In the genomic region with DNA sequence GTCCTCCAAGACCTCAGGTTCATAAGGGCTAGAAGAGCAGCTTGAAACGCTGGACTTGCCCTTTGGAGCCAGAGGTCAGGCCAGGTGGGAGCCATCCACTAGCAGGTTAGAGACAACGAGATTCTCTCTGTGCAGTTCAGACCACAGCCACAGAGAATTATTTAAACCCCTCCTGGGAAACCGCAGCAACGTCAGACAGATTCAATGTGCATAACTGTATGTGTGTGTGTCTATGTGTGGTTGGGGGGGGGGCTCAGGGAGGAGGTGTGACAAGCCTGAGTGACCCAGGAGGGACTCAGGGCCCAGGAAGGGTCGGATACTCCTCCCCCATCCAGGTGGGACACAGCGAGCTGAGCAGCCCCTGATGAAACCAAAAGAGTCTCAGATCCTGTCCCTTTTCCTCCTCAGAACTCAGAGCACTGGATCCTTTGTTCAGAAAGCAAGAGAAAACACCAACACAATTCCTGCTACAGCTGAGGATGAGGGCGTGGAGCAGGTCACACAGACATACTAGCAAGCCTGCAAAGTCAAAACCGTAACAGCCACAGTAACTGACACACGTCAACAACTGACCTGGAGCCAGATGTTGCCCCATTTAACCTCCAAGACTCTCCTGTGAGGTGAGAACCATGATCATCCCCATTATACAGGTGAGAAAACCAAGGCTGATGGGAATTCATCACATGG, we compare ENCODE assay signal across 1 cellular context.
TF ChIP-seq lines count a peak whose summit lies in the region.

No MANE protein-coding gene starts in this region.

TF ChIP-seq in GM12878, 131 proteins besides CTCF, POLR2A, EP300 and RAD21 (continues in another document):
- TF ChIP-seq SUPT20H (IDR thresholded peaks at IDR 0.05; ENCODE audit: borderline replicate concordance, control insufficient read depth, low read depth, low read length), result no peak
- no peak for TF ChIP-seq SIN3A (IDR thresholded peaks at IDR 0.05; ENCODE audit: low read depth, low read length)
- TF ChIP-seq ATF7 (IDR thresholded peaks at IDR 0.05; ENCODE audit: low read depth), result peak; percentile 45; the same call in 1 of the 2 replicates
- TF ChIP-seq ZNF207 (IDR thresholded peaks at IDR 0.05; ENCODE audit: borderline replicate concordance), result no peak
- TF ChIP-seq LARP7 (IDR thresholded peaks at IDR 0.05), result no peak
- TF ChIP-seq PAX5 (IDR thresholded peaks at IDR 0.05; ENCODE audit: borderline replicate concordance, low read depth, low read length), result peak; percentile 91
- TF ChIP-seq IRF4 (IDR thresholded peaks at IDR 0.05; ENCODE audit: low read depth, low read length), result peak; percentile 47; the same call in 1 of the 2 replicates
- TF ChIP-seq JUNB (IDR thresholded peaks at IDR 0.05), result peak; percentile 9; the same call in 1 of the 2 replicates
- TF ChIP-seq, protein P1, sequence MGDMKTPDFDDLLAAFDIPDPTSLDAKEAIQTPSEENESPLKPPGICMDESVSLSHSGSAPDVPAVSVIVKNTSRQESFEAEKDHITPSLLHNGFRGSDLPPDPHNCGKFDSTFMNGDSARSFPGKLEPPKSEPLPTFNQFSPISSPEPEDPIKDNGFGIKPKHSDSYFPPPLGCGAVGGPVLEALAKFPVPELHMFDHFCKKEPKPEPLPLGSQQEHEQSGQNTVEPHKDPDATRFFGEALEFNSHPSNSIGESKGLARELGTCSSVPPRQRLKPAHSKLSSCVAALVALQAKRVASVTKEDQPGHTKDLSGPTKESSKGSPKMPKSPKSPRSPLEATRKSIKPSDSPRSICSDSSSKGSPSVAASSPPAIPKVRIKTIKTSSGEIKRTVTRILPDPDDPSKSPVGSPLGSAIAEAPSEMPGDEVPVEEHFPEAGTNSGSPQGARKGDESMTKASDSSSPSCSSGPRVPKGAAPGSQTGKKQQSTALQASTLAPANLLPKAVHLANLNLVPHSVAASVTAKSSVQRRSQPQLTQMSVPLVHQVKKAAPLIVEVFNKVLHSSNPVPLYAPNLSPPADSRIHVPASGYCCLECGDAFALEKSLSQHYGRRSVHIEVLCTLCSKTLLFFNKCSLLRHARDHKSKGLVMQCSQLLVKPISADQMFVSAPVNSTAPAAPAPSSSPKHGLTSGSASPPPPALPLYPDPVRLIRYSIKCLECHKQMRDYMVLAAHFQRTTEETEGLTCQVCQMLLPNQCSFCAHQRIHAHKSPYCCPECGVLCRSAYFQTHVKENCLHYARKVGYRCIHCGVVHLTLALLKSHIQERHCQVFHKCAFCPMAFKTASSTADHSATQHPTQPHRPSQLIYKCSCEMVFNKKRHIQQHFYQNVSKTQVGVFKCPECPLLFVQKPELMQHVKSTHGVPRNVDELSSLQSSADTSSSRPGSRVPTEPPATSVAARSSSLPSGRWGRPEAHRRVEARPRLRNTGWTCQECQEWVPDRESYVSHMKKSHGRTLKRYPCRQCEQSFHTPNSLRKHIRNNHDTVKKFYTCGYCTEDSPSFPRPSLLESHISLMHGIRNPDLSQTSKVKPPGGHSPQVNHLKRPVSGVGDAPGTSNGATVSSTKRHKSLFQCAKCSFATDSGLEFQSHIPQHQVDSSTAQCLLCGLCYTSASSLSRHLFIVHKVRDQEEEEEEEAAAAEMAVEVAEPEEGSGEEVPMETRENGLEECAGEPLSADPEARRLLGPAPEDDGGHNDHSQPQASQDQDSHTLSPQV (IDR thresholded peaks at IDR 0.05), result no peak
- TF ChIP-seq DPF2 (IDR thresholded peaks at IDR 0.05), result 0 out of 2 replicates have a peak, but pooled peaks have one; percentile 73
- TF ChIP-seq, protein P2, sequence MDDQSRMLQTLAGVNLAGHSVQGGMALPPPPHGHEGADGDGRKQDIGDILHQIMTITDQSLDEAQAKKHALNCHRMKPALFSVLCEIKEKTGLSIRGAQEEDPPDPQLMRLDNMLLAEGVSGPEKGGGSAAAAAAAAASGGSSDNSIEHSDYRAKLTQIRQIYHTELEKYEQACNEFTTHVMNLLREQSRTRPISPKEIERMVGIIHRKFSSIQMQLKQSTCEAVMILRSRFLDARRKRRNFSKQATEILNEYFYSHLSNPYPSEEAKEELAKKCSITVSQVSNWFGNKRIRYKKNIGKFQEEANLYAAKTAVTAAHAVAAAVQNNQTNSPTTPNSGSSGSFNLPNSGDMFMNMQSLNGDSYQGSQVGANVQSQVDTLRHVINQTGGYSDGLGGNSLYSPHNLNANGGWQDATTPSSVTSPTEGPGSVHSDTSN (IDR thresholded peaks at IDR 0.05; ENCODE audit: insufficient replicate concordance, low read depth, low read length), result peak; percentile 52
- no peak for TF ChIP-seq TAF1 (IDR thresholded peaks at IDR 0.05; ENCODE audit: borderline replicate concordance, low read depth, low read length)
- peak; percentile 60; the same call in 1 of the 2 replicates for TF ChIP-seq GATAD2B (conservative IDR thresholded peaks at IDR 0.05; ENCODE audit: low read depth)
- TF ChIP-seq, protein P3, sequence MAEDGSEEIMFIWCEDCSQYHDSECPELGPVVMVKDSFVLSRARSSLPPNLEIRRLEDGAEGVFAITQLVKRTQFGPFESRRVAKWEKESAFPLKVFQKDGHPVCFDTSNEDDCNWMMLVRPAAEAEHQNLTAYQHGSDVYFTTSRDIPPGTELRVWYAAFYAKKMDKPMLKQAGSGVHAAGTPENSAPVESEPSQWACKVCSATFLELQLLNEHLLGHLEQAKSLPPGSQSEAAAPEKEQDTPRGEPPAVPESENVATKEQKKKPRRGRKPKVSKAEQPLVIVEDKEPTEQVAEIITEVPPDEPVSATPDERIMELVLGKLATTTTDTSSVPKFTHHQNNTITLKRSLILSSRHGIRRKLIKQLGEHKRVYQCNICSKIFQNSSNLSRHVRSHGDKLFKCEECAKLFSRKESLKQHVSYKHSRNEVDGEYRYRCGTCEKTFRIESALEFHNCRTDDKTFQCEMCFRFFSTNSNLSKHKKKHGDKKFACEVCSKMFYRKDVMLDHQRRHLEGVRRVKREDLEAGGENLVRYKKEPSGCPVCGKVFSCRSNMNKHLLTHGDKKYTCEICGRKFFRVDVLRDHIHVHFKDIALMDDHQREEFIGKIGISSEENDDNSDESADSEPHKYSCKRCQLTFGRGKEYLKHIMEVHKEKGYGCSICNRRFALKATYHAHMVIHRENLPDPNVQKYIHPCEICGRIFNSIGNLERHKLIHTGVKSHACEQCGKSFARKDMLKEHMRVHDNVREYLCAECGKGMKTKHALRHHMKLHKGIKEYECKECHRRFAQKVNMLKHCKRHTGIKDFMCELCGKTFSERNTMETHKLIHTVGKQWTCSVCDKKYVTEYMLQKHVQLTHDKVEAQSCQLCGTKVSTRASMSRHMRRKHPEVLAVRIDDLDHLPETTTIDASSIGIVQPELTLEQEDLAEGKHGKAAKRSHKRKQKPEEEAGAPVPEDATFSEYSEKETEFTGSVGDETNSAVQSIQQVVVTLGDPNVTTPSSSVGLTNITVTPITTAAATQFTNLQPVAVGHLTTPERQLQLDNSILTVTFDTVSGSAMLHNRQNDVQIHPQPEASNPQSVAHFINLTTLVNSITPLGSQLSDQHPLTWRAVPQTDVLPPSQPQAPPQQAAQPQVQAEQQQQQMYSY (CRISPR knock-in tag; IDR thresholded peaks at IDR 0.05), result no peak
- peak; percentile 84; the same call in 1 of the 2 replicates for TF ChIP-seq MTA2 (IDR thresholded peaks at IDR 0.05; ENCODE audit: low read depth)
- no peak for TF ChIP-seq KDM1A (IDR thresholded peaks at IDR 0.05; ENCODE audit: borderline replicate concordance)
- no peak for TF ChIP-seq CHD4 (IDR thresholded peaks at IDR 0.05)
- TF ChIP-seq MXI1 (IDR thresholded peaks at IDR 0.05; ENCODE audit: low read depth, low read length), result no peak
- no peak for TF ChIP-seq BRCA1 (IDR thresholded peaks at IDR 0.05; ENCODE audit: low read depth, low read length)
- TF ChIP-seq FOS (IDR thresholded peaks at IDR 0.05; ENCODE audit: borderline replicate concordance, extremely low read depth, insufficient read length), result no peak
- no peak for TF ChIP-seq FOXK2 (IDR thresholded peaks at IDR 0.05)
- TF ChIP-seq STAT1 (conservative IDR thresholded peaks at IDR 0.05), result no peak
- TF ChIP-seq BMI1 (IDR thresholded peaks at IDR 0.05; ENCODE audit: borderline replicate concordance), result no peak
- no peak for TF ChIP-seq YY1 (IDR thresholded peaks at IDR 0.05; ENCODE audit: low read depth, low read length)
- TF ChIP-seq, protein P4, sequence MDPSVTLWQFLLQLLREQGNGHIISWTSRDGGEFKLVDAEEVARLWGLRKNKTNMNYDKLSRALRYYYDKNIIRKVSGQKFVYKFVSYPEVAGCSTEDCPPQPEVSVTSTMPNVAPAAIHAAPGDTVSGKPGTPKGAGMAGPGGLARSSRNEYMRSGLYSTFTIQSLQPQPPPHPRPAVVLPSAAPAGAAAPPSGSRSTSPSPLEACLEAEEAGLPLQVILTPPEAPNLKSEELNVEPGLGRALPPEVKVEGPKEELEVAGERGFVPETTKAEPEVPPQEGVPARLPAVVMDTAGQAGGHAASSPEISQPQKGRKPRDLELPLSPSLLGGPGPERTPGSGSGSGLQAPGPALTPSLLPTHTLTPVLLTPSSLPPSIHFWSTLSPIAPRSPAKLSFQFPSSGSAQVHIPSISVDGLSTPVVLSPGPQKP (IDR thresholded peaks at IDR 0.05; ENCODE audit: low read depth, low read length), result no peak
- TF ChIP-seq, protein P5, sequence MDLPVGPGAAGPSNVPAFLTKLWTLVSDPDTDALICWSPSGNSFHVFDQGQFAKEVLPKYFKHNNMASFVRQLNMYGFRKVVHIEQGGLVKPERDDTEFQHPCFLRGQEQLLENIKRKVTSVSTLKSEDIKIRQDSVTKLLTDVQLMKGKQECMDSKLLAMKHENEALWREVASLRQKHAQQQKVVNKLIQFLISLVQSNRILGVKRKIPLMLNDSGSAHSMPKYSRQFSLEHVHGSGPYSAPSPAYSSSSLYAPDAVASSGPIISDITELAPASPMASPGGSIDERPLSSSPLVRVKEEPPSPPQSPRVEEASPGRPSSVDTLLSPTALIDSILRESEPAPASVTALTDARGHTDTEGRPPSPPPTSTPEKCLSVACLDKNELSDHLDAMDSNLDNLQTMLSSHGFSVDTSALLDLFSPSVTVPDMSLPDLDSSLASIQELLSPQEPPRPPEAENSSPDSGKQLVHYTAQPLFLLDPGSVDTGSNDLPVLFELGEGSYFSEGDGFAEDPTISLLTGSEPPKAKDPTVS (IDR thresholded peaks at IDR 0.05; ENCODE audit: low read depth, low read length), result no peak
- peak; percentile 50 to 62; a peak in 3 of 4 replicates for TF ChIP-seq IKZF2 (IDR thresholded peaks at IDR 0.05)
- TF ChIP-seq, protein P6, sequence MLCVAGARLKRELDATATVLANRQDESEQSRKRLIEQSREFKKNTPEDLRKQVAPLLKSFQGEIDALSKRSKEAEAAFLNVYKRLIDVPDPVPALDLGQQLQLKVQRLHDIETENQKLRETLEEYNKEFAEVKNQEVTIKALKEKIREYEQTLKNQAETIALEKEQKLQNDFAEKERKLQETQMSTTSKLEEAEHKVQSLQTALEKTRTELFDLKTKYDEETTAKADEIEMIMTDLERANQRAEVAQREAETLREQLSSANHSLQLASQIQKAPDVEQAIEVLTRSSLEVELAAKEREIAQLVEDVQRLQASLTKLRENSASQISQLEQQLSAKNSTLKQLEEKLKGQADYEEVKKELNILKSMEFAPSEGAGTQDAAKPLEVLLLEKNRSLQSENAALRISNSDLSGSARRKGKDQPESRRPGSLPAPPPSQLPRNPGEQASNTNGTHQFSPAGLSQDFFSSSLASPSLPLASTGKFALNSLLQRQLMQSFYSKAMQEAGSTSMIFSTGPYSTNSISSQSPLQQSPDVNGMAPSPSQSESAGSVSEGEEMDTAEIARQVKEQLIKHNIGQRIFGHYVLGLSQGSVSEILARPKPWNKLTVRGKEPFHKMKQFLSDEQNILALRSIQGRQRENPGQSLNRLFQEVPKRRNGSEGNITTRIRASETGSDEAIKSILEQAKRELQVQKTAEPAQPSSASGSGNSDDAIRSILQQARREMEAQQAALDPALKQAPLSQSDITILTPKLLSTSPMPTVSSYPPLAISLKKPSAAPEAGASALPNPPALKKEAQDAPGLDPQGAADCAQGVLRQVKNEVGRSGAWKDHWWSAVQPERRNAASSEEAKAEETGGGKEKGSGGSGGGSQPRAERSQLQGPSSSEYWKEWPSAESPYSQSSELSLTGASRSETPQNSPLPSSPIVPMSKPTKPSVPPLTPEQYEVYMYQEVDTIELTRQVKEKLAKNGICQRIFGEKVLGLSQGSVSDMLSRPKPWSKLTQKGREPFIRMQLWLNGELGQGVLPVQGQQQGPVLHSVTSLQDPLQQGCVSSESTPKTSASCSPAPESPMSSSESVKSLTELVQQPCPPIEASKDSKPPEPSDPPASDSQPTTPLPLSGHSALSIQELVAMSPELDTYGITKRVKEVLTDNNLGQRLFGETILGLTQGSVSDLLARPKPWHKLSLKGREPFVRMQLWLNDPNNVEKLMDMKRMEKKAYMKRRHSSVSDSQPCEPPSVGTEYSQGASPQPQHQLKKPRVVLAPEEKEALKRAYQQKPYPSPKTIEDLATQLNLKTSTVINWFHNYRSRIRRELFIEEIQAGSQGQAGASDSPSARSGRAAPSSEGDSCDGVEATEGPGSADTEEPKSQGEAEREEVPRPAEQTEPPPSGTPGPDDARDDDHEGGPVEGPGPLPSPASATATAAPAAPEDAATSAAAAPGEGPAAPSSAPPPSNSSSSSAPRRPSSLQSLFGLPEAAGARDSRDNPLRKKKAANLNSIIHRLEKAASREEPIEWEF (IDR thresholded peaks at IDR 0.05; ENCODE audit: insufficient replicate concordance, low read depth, low read length), result no peak
- TF ChIP-seq GABPA (IDR thresholded peaks at IDR 0.05; ENCODE audit: low read depth), result no peak
- TF ChIP-seq, protein P7, sequence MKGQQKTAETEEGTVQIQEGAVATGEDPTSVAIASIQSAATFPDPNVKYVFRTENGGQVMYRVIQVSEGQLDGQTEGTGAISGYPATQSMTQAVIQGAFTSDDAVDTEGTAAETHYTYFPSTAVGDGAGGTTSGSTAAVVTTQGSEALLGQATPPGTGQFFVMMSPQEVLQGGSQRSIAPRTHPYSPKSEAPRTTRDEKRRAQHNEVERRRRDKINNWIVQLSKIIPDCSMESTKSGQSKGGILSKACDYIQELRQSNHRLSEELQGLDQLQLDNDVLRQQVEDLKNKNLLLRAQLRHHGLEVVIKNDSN (IDR thresholded peaks at IDR 0.05; ENCODE audit: borderline replicate concordance, extremely low read length, insufficient read depth, low read depth, low read length), result no peak
- 0 out of 2 replicates have a peak, but pooled peaks have one; percentile 59 for TF ChIP-seq CHD2 (IDR thresholded peaks at IDR 0.05; ENCODE audit: borderline replicate concordance, low read depth, low read length)
- peak; percentile 92; the same call in 1 of the 3 replicates for TF ChIP-seq POU2F2 (IDR thresholded peaks at IDR 0.05; ENCODE audit: borderline replicate concordance, low read depth, low read length)
- TF ChIP-seq NR2C2 (IDR thresholded peaks at IDR 0.05; ENCODE audit: borderline replicate concordance, control insufficient read depth, insufficient read length, low read depth), result no peak
